Comparison of ENCODE assay signal across 17 cellular contexts in genomic region chr1:224510880-224511645, GRCh38.
DNase-seq lines count a peak whose midpoint lies in the region; TF ChIP-seq lines count a peak whose summit lies in the region.
"Had no signal": no experiment of that assay in that cellular context is flagged by ENCODE, and none has a peak within 500 bp of the region (broad histone marks: within the 10 kb centered on the region; RNA-seq: fewer than 3 reads in every experiment).

No MANE protein-coding gene starts in this region.

- H3K36me3 ChIP-seq in Caco-2 (ENCODE audit: control insufficient read depth, insufficient read depth, low read length), result no peaks in the 10 kb centered on the region

- H3K4me3 Mint-ChIP-seq in HFFc6 (peak overlapping the region; percentile 45), Caco-2 (ENCODE audit: unreplicated experiment) (no peak overlapping the region)
- H3K4me3 Mint-ChIP-seq in T-helper 2 cell treated with Interferon-gamma antibody and Interleukin-4, amounts not matched to agents 5 μg/mL and 100 μg/mL, for 36 hours, result peak overlapping the region; percentile 25
- H3K4me3 Mint-ChIP-seq: activated CD4-positive, alpha-beta T cell treated with anti-CD3 and anti-CD28 coated beads, Interleukin-2, amount 10 ng/mL, durations not matched to agents 24 days and 14 days; CD4-positive, alpha-beta T cell; central memory CD8-positive, alpha-beta T cell; immature natural killer cell; stimulated activated naive CD8-positive, alpha-beta T cell treated with anti-CD3 and anti-CD28 coated beads, Interleukin-15, Interleukin-2, amounts not matched to agents 100 ng/mL and 50 ng/mL, for 24 hours had no signal

- POLR2A ChIA-PET in Caco-2 (lab: Charles Lee), result no interaction called here

- peak; percentile 52 for DNase-seq in DMS 273 (lab: John Stamatoyannopoulos, UW; ENCODE audit: unreplicated experiment)
- DNase-seq in HFFc6, result peak; percentile 28
- no peak for DNase-seq in T-helper 2 cell treated with Interferon-gamma antibody and Interleukin-4, amounts not matched to agents 5 μg/mL and 100 μg/mL, for 36 hours (ENCODE audit: low spot score)
- DNase-seq in hepatic stellate cell (ENCODE audit: low spot score), result peak; percentile 55
- no peak for DNase-seq in amygdala (lab: John Stamatoyannopoulos, UW)
- DNase-seq in Caco-2, result no peak
- DNase-seq in effector CD4-positive, alpha-beta T cell, result no peak
- DNase-seq in substantia nigra (lab: John Stamatoyannopoulos, UW), result no peak
- DNase-seq: activated CD4-positive, alpha-beta T cell treated with anti-CD3 and anti-CD28 coated beads, Interleukin-2, amount 10 ng/mL, durations not matched to agents 24 days and 14 days; activated gamma-delta T cell; CD4-positive, alpha-beta T cell; immature natural killer cell; NCI-H1417 treated with DMSO at 0.1 percent for 48 hours; NCI-H774; stimulated activated CD4-positive, alpha-beta T cell treated with anti-CD3 and anti-CD28 coated beads, Interleukin-4, amount 100 ng/mL, for 24 hours had no signal

- H3K4me1 ChIP-seq in Caco-2, result peaks cover 14% of the 10 kb centered on the region; the same call in 1 of the 2 replicates

- no peaks in the 10 kb centered on the region for H3K9me3 ChIP-seq in Caco-2

- H3K27me3 Mint-ChIP-seq in HFFc6 (ENCODE audit: insufficient read depth), result no peaks in the 10 kb centered on the region; the same call in none of the 2 replicates
- H3K27me3 Mint-ChIP-seq in T-helper 2 cell treated with Interferon-gamma antibody and Interleukin-4, amounts not matched to agents 5 μg/mL and 100 μg/mL, for 36 hours (ENCODE audit: low read depth), result no peaks in the 10 kb centered on the region
- no peaks in the 10 kb centered on the region for H3K27me3 Mint-ChIP-seq in Caco-2 (ENCODE audit: insufficient read depth, unreplicated experiment)
- H3K27me3 Mint-ChIP-seq: activated CD4-positive, alpha-beta T cell treated with anti-CD3 and anti-CD28 coated beads, Interleukin-2, amount 10 ng/mL, durations not matched to agents 24 days and 14 days; CD4-positive, alpha-beta T cell; central memory CD8-positive, alpha-beta T cell; stimulated activated naive CD8-positive, alpha-beta T cell treated with anti-CD3 and anti-CD28 coated beads, Interleukin-15, Interleukin-2, amounts not matched to agents 100 ng/mL and 50 ng/mL, for 24 hours had no signal

- H3K4me1 Mint-ChIP-seq in HFFc6 (ENCODE audit: low read depth) (peaks cover 68% of the 10 kb centered on the region), Caco-2 (ENCODE audit: low read depth, unreplicated experiment) (peaks cover 6% of the 10 kb centered on the region)
- peaks cover 18% of the 10 kb centered on the region for H3K4me1 Mint-ChIP-seq in T-helper 2 cell treated with Interferon-gamma antibody and Interleukin-4, amounts not matched to agents 5 μg/mL and 100 μg/mL, for 36 hours (ENCODE audit: low read depth)

- TF ChIP-seq CTCF in HFFc6 (IDR thresholded peaks at IDR 0.05) (no peak), Caco-2 (IDR thresholded peaks at IDR 0.05; ENCODE audit: insufficient read depth in 1 of 2, low read depth in 1 of 2, low read length in 1 of 2, severe bottlenecking in 1 of 2, unreplicated experiment in 1 of 2) (no peak)

- intact Hi-C loops in Caco-2 (cut with micrococcal nuclease; ENCODE audit: unreplicated experiment), result no loop called here

- no peak overlapping the region for H3K4me3 ChIP-seq in Caco-2 (ENCODE audit: low read depth, low read length)

- H3K27ac Mint-ChIP-seq in HFFc6 (peak overlapping the region; percentile 60), Caco-2 (ENCODE audit: unreplicated experiment) (no peak overlapping the region)
- peak overlapping the region; percentile 15 for H3K27ac Mint-ChIP-seq in T-helper 2 cell treated with Interferon-gamma antibody and Interleukin-4, amounts not matched to agents 5 μg/mL and 100 μg/mL, for 36 hours
- H3K27ac Mint-ChIP-seq: activated CD4-positive, alpha-beta T cell treated with anti-CD3 and anti-CD28 coated beads, Interleukin-2, amount 10 ng/mL, durations not matched to agents 24 days and 14 days; CD4-positive, alpha-beta T cell; immature natural killer cell; stimulated activated naive CD8-positive, alpha-beta T cell treated with anti-CD3 and anti-CD28 coated beads, Interleukin-15, Interleukin-2, amounts not matched to agents 100 ng/mL and 50 ng/mL, for 24 hours had no signal

- BruUV-seq in Caco-2 (replicated peaks; lab: Mats Ljungman, UMichigan), result no TSS peak

- no peak overlapping the region for H3K27ac ChIP-seq in substantia nigra (ENCODE audit: low read depth, low read length, poor library complexity, severe bottlenecking)

- CTCF ChIA-PET in Caco-2 (lab: Charles Lee), result no interaction called here

- H3K9me3 Mint-ChIP-seq in HFFc6 (no peaks in the 10 kb centered on the region), Caco-2 (ENCODE audit: unreplicated experiment) (no peaks in the 10 kb centered on the region)
- H3K9me3 Mint-ChIP-seq in T-helper 2 cell treated with Interferon-gamma antibody and Interleukin-4, amounts not matched to agents 5 μg/mL and 100 μg/mL, for 36 hours, result no peaks in the 10 kb centered on the region
- H3K9me3 Mint-ChIP-seq: activated CD4-positive, alpha-beta T cell treated with anti-CD3 and anti-CD28 coated beads, Interleukin-2, amount 10 ng/mL, durations not matched to agents 24 days and 14 days; CD4-positive, alpha-beta T cell; central memory CD8-positive, alpha-beta T cell; immature natural killer cell; stimulated activated naive CD8-positive, alpha-beta T cell treated with anti-CD3 and anti-CD28 coated beads, Interleukin-15, Interleukin-2, amounts not matched to agents 100 ng/mL and 50 ng/mL, for 24 hours had no signal

- no peaks in the 10 kb centered on the region for H3K27me3 ChIP-seq in Caco-2 (replicated peaks; ENCODE audit: control insufficient read depth, insufficient read depth, low read length)

- H3K36me3 Mint-ChIP-seq in HFFc6 (ENCODE audit: low read depth), result no peaks in the 10 kb centered on the region
- no peaks in the 10 kb centered on the region for H3K36me3 Mint-ChIP-seq in T-helper 2 cell treated with Interferon-gamma antibody and Interleukin-4, amounts not matched to agents 5 μg/mL and 100 μg/mL, for 36 hours (ENCODE audit: low read depth)
- no peaks in the 10 kb centered on the region for H3K36me3 Mint-ChIP-seq in Caco-2 (ENCODE audit: insufficient read depth, unreplicated experiment)
- H3K36me3 Mint-ChIP-seq: immature natural killer cell had no signal

Comparison
In these comparisons a context has a peak if more than half of its experiments do, and no peak if none do; other contexts are left out.
1. DNase-seq: peak in DMS 273 (single experiment), HFFc6 (single experiment) and hepatic stellate cell (single experiment); none in T-helper 2 cell treated with Interferon-gamma antibody and Interleukin-4, amounts not matched to agents 5 μg/mL and 100 μg/mL, for 36 hours (single experiment), amygdala (0 of 56), Caco-2 (0 of 2), effector CD4-positive, alpha-beta T cell (single experiment) and substantia nigra (0 of 49).